Comparison of ENCODE assay signal across 27 cellular contexts in genomic region chr3:4562595-4562994, GRCh38.
"Had no signal": no experiment of that assay in that cellular context is flagged by ENCODE, and none has a peak within 500 bp of the region (broad histone marks: within the 10 kb centered on the region; RNA-seq: fewer than 3 reads in every experiment).

No MANE protein-coding gene starts in this region.

- H3K27ac ChIP-seq: body of pancreas, foreskin keratinocyte, gastrocnemius medialis had no signal

- H3K4me3 ChIP-seq: body of pancreas, gastrocnemius medialis had no signal

- ATAC-seq: activated naive CD4-positive, alpha-beta T cell treated with anti-CD3 and anti-CD28 coated beads, Interleukin-2, amount 50 U/mL, for 72 hours; activated T-cell treated with anti-CD3 and anti-CD28 coated beads, Interleukin-2, amount 50 U/mL, for 72 hours; body of pancreas; esophagus mucosa; foreskin keratinocyte; gastrocnemius medialis had no signal

- H3K9me3 ChIP-seq: body of pancreas, gastrocnemius medialis had no signal

- DNase-seq: activated CD4-positive, alpha-beta memory T cell treated with anti-CD3 and anti-CD28 coated beads, Interleukin-2, amount 10 ng/mL, durations not matched to agents 7 days and 5 days; activated CD4-positive, alpha-beta T cell treated with anti-CD3 and anti-CD28 coated beads for 1 hour; activated CD4-positive, alpha-beta T cell treated with anti-CD3 and anti-CD28 coated beads for 4 hours; activated CD4-positive, alpha-beta T cell treated with anti-CD3 and anti-CD28 coated beads, Interleukin-2, amount 10 ng/mL, durations not matched to agents 7 days and 5 days; activated CD4-positive, alpha-beta T cell treated with anti-CD3 and anti-CD28 coated beads, Interleukin-2, amount 50 U/mL, for 4 hours; activated CD4-positive, CD25-positive, alpha-beta regulatory T cell; activated CD8-positive, alpha-beta memory T cell treated with anti-CD3 and anti-CD28 coated beads, Interleukin-2, amount 50 U/mL, for 48 hours; activated gamma-delta T cell; activated naive CD4-positive, alpha-beta T cell; activated naive CD4-positive, alpha-beta T cell treated with anti-CD3 and anti-CD28 coated beads, Interleukin-2, amount 10 ng/mL, durations not matched to agents 7 days and 5 days; activated naive CD8-positive, alpha-beta T cell treated with anti-CD3 and anti-CD28 coated beads, Interleukin-2, amount 10 ng/mL, durations not matched to agents 7 days and 5 days; activated T-cell treated with anti-CD3 and anti-CD28 coated beads for 4 hours; activated T-cell treated with anti-CD3 and anti-CD28 coated beads, Interleukin-2, amount 50 U/mL, for 24 hours; activated T-cell treated with anti-CD3 and anti-CD28 coated beads, Interleukin-2, amount 50 U/mL, for 72 hours; amniotic stem cell; aorta; body of pancreas; caudate nucleus; cortex of kidney; dermis blood vessel endothelial cell; effector CD4-positive, alpha-beta T cell; foreskin keratinocyte; gastrocnemius medialis; glutamatergic neuron; T-helper 2 cell had no signal

- H3K36me3 ChIP-seq: gastrocnemius medialis had no signal

- H3K4me1 ChIP-seq: gastrocnemius medialis had no signal

- H3K27me3 ChIP-seq: body of pancreas, gastrocnemius medialis had no signal
